In the genomic region with DNA sequence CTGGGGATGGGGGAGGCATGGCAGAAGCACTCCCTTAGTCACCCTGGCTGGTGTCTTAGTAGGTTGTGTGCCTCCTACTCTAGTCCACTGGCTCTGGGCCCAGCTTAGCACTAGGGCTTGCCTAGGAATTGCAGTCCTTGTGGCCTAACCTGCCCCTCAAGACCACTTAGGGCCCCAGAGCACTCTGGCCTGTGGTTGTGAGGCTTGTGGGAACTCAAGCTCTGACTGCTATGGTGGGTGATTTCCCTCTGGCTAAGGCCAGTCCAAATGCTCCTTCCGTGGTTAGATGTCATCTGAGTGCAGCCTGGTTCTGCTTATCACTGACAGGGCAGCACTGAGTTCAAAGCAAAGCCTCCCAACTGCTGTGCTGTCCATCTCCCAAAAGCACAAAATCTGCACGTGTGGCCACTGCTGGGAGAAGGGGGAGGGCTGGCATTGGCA, we compare ENCODE assay signal across 13 cellular contexts. TPM values are rescaled to one million over a fixed set of nuclear protein-coding genes. Genes with fewer than 3 reads are reported as not detected.
DNase-seq lines count a peak whose midpoint lies in the region; ATAC-seq, FAIRE-seq and TF ChIP-seq lines count a peak whose summit lies in the region.
"Had no signal": no experiment of that assay in that cellular context is flagged by ENCODE, and none has a peak within 500 bp of the region (broad histone marks: within the 10 kb centered on the region; RNA-seq: fewer than 3 reads in every experiment).

No MANE protein-coding gene starts in this region.

- H3K36me3 Mint-ChIP-seq in activated CD4-positive, alpha-beta T cell treated with anti-CD3 and anti-CD28 coated beads, Interleukin-2, amount 10 ng/mL, durations not matched to agents 7 days and 5 days (ENCODE audit: low read depth), result no peaks in the 10 kb centered on the region
- H3K36me3 Mint-ChIP-seq in T-helper 2 cell treated with Interferon-gamma antibody and Interleukin-4, amounts not matched to agents 5 μg/mL and 100 μg/mL, for 36 hours (ENCODE audit: low read depth), result no peaks in the 10 kb centered on the region

- intact Hi-C loops in HepG2 (cut with micrococcal nuclease; ENCODE audit: unreplicated experiment), result loop anchor here (2.0 kb wide), 1 partner anchor 19 kb away; no protein-coding TSS in a partner anchor

- H3K4me2 ChIP-seq in HepG2 (ENCODE audit: low read depth, low read length), result no peak overlapping the region

- POLR2A ChIA-PET in HepG2 (lab: Yijun Ruan, JAX), result no interaction called here
- POLR2A ChIA-PET in activated CD4-positive, alpha-beta T cell treated with anti-CD3 and anti-CD28 coated beads, Interleukin-2, amount 10 ng/mL, durations not matched to agents 7 days and 5 days (lab: Charles Lee), result no interaction called here

- TF ChIP-seq CTCF in HepG2 (CRISPR knock-in tag; IDR thresholded peaks at IDR 0.05), result no peak

- H3K9me3 ChIP-seq in HepG2 (ENCODE audit: low read length), result no peaks in the 10 kb centered on the region

- no peak overlapping the region for H3K4me3 ChIP-seq in HepG2 (replicated peaks in 1 of 3; ENCODE audit: insufficient read depth in 1 of 3, low read depth in 2 of 3, low read length in 3 of 3)
- H3K4me3 ChIP-seq: BLaER1 treated with 17β-estradiol and CSF1 and Interleukin-3, amounts not matched to agents 10 nM and 100 nM; skin epidermis had no signal

- peaks cover 4% of the 10 kb centered on the region for H3K9me3 Mint-ChIP-seq in activated CD4-positive, alpha-beta T cell treated with anti-CD3 and anti-CD28 coated beads, Interleukin-2, amount 10 ng/mL, durations not matched to agents 7 days and 5 days
- no peaks in the 10 kb centered on the region for H3K9me3 Mint-ChIP-seq in T-helper 2 cell treated with Interferon-gamma antibody and Interleukin-4, amounts not matched to agents 5 μg/mL and 100 μg/mL, for 36 hours
- H3K9me3 Mint-ChIP-seq: central memory CD8-positive, alpha-beta T cell had no signal

- no peaks in the 10 kb centered on the region for H3K79me2 ChIP-seq in HepG2 (ENCODE audit: insufficient read depth, low read length)

- no TSS peak for BruUV-seq in HepG2 (replicated peaks; lab: Mats Ljungman, UMichigan)

- no peak overlapping the region for H3K4me3 Mint-ChIP-seq in activated CD4-positive, alpha-beta T cell treated with anti-CD3 and anti-CD28 coated beads, Interleukin-2, amount 10 ng/mL, durations not matched to agents 7 days and 5 days
- H3K4me3 Mint-ChIP-seq in T-helper 2 cell treated with Interferon-gamma antibody and Interleukin-4, amounts not matched to agents 5 μg/mL and 100 μg/mL, for 36 hours, result no peak overlapping the region
- H3K4me3 Mint-ChIP-seq: activated CD4-positive, alpha-beta T cell treated with anti-CD3 and anti-CD28 coated beads for 36 hours; central memory CD8-positive, alpha-beta T cell had no signal

- no peak for TF ChIP-seq POLR2A in HepG2 (IDR thresholded peaks at IDR 0.05; ENCODE audit: insufficient read depth in 1 of 2, low read depth in 2 of 2, low read length in 2 of 2)

- H3K4me1 ChIP-seq in HepG2 (ENCODE audit: insufficient read depth, low read length), result no peaks in the 10 kb centered on the region

- no peak for FAIRE-seq in HepG2 (lab: Jason Lieb, UNC)

- WGBS in HepG2 (ENCODE audit: low lambda C conversion rate), result 50% methylated on average over 2 of the region's 2 CpGs

- peak; percentile 15 for DNase-seq in CD1c-positive myeloid dendritic cell (ENCODE audit: extremely low spot score)
- peak; percentile 83 for DNase-seq in amniotic epithelial cell (ENCODE audit: low read depth)
- DNase-seq in HepG2 (ENCODE audit: low spot score), result no peak
- no peak for DNase-seq in ecto neural progenitor cell (ENCODE audit: low spot score)
- DNase-seq in DMS 273 (lab: John Stamatoyannopoulos, UW; ENCODE audit: unreplicated experiment), result no peak
- no peak for DNase-seq in activated CD4-positive, alpha-beta T cell treated with anti-CD3 and anti-CD28 coated beads, Interleukin-2, amount 10 ng/mL, durations not matched to agents 7 days and 5 days
- no peak for DNase-seq in T-helper 2 cell treated with Interferon-gamma antibody and Interleukin-4, amounts not matched to agents 5 μg/mL and 100 μg/mL, for 36 hours (ENCODE audit: low spot score)
- DNase-seq: activated CD4-positive, alpha-beta T cell treated with anti-CD3 and anti-CD28 coated beads for 36 hours; NCI-H524 treated with DMSO at 0.1 percent for 48 hours had no signal

- ATAC-seq in HG02938 (IDR thresholded peaks at IDR 0.05; ENCODE audit: unreplicated experiment) (peak; percentile 59), HepG2 (peak; percentile 38; the same call in 2 of the 3 replicates)
- ATAC-seq: activated CD4-positive, alpha-beta T cell treated with anti-CD3 and anti-CD28 coated beads for 36 hours had no signal

- no peak overlapping the region for H2AFZ ChIP-seq in HepG2 (ENCODE audit: low read length)

- TF ChIP-seq RAD21 in HepG2 (CRISPR knock-in tag; IDR thresholded peaks at IDR 0.05), result no peak

- H3K4me1 Mint-ChIP-seq in activated CD4-positive, alpha-beta T cell treated with anti-CD3 and anti-CD28 coated beads, Interleukin-2, amount 10 ng/mL, durations not matched to agents 7 days and 5 days, result no peaks in the 10 kb centered on the region
- H3K4me1 Mint-ChIP-seq in T-helper 2 cell treated with Interferon-gamma antibody and Interleukin-4, amounts not matched to agents 5 μg/mL and 100 μg/mL, for 36 hours (ENCODE audit: low read depth), result no peaks in the 10 kb centered on the region
- H3K4me1 Mint-ChIP-seq: activated CD4-positive, alpha-beta T cell treated with anti-CD3 and anti-CD28 coated beads for 36 hours; central memory CD8-positive, alpha-beta T cell had no signal

- no peaks in the 10 kb centered on the region for H4K20me1 ChIP-seq in HepG2 (ENCODE audit: insufficient read depth, low read length)
- H4K20me1 ChIP-seq: BLaER1 treated with 17β-estradiol and CSF1 and Interleukin-3, amounts not matched to agents 10 nM and 100 nM had no signal

- no peak for TF ChIP-seq EP300 in HepG2 (IDR thresholded peaks at IDR 0.05; ENCODE audit: low read depth in 2 of 2, low read length in 2 of 2)
- TF ChIP-seq EP300 in HepG2 (CRISPR knock-in tag; IDR thresholded peaks at IDR 0.05; ENCODE audit: borderline replicate concordance), result no peak

- no peak overlapping the region for H3K27ac Mint-ChIP-seq in activated CD4-positive, alpha-beta T cell treated with anti-CD3 and anti-CD28 coated beads, Interleukin-2, amount 10 ng/mL, durations not matched to agents 7 days and 5 days
- H3K27ac Mint-ChIP-seq in T-helper 2 cell treated with Interferon-gamma antibody and Interleukin-4, amounts not matched to agents 5 μg/mL and 100 μg/mL, for 36 hours, result no peak overlapping the region
- H3K27ac Mint-ChIP-seq: activated CD4-positive, alpha-beta T cell treated with anti-CD3 and anti-CD28 coated beads for 36 hours had no signal

- no peak overlapping the region for H3K27ac ChIP-seq in HepG2 (ENCODE audit: extremely low read length, insufficient read depth, low read length)
- H3K27ac ChIP-seq: BLaER1 treated with 17β-estradiol and CSF1 and Interleukin-3, amounts not matched to agents 10 nM and 100 nM; skin epidermis had no signal

- H3K36me3 ChIP-seq in HepG2 (replicated peaks in 1 of 2; ENCODE audit: control insufficient read depth in 1 of 2, insufficient read depth in 2 of 2, low read length in 2 of 2), result no peaks in the 10 kb centered on the region
- H3K36me3 ChIP-seq: BLaER1 treated with 17β-estradiol and CSF1 and Interleukin-3, amounts not matched to agents 10 nM and 100 nM had no signal

- H3K9ac ChIP-seq in HepG2 (ENCODE audit: insufficient read depth, low read depth, low read length), result no peak overlapping the region
- H3K9ac ChIP-seq: BLaER1 treated with 17β-estradiol and CSF1 and Interleukin-3, amounts not matched to agents 10 nM and 100 nM had no signal

- CTCF ChIA-PET in HepG2 (lab: Yijun Ruan, JAX; ENCODE audit: low intra/inter-chr PET ratio, low total read pairs), result no interaction called here
- CTCF ChIA-PET in activated CD4-positive, alpha-beta T cell treated with anti-CD3 and anti-CD28 coated beads, Interleukin-2, amount 10 ng/mL, durations not matched to agents 7 days and 5 days (lab: Charles Lee), result no interaction called here

- peaks cover 4% of the 10 kb centered on the region for H3K27me3 Mint-ChIP-seq in activated CD4-positive, alpha-beta T cell treated with anti-CD3 and anti-CD28 coated beads, Interleukin-2, amount 10 ng/mL, durations not matched to agents 7 days and 5 days
- H3K27me3 Mint-ChIP-seq in T-helper 2 cell treated with Interferon-gamma antibody and Interleukin-4, amounts not matched to agents 5 μg/mL and 100 μg/mL, for 36 hours (ENCODE audit: low read depth), result peaks cover 2% of the 10 kb centered on the region

- in situ Hi-C loops in HepG2 (cut with HindIII; ENCODE audit: extremely low pct_ligation_motif_present, low pct_unique_long_range_greater_than_20kb), result no loop called here

- no peaks in the 10 kb centered on the region for H3K27me3 ChIP-seq in HepG2 (ENCODE audit: control insufficient read depth in 1 of 2, insufficient read depth in 2 of 2, low read length in 2 of 2)

RNA-seq across cellular contexts. Expression of a gene that starts 20.2 kb away (rescaled TPM):
- total RNA-seq in HepG2 (2016; rRNA removed; fragmentation: Illumina TruSeq; extraction: Trizol), result 4.6 and 5.3 TPM in 2 replicates
- total RNA-seq in HepG2 (2016; cell fraction: cytosol; rRNA removed; fragmentation: Illumina TruSeq; extraction: Trizol; ENCODE audit: low read depth), result 9.9 and 11.4 TPM in 2 replicates
- total RNA-seq in HepG2 (2016; cell fraction: insoluble cytoplasmic fraction; rRNA removed; fragmentation: Illumina TruSeq; extraction: Trizol), result 4.6 and 5.5 TPM in 2 replicates
- total RNA-seq in HepG2 (2016; cell fraction: membrane; rRNA removed; fragmentation: Illumina TruSeq; extraction: Trizol), result 4.0 and 5.2 TPM in 2 replicates
- 7.1 and 8.1 TPM in 2 replicates for total RNA-seq in HepG2 (2016; cell fraction: nucleus; rRNA removed; fragmentation: Illumina TruSeq; extraction: Trizol)
- polyA plus RNA-seq in HepG2 (2011; rRNA removed), result 4.7 and 6.6 TPM in 2 replicates
- 2.0 and 2.4 TPM in 2 replicates for polyA plus RNA-seq in HepG2 (2011; cell fraction: cytosol; rRNA removed)
- polyA plus RNA-seq in HepG2 (2011; cell fraction: nucleus; rRNA removed), result 6.0 and 6.1 TPM in 2 replicates
- polyA plus RNA-seq in HepG2 (2012), result 4.3 and 6.2 TPM in 2 replicates
- polyA plus RNA-seq in HepG2 (2016; cell fraction: cytosol; fragmentation: Illumina TruSeq; extraction: Trizol; ENCODE audit: low read depth), result 0.24 and 0.28 TPM in 2 replicates
- 1.4 and 2.2 TPM in 2 replicates for polyA plus RNA-seq in HepG2 (2016; cell fraction: insoluble cytoplasmic fraction; fragmentation: Illumina TruSeq; extraction: Trizol; ENCODE audit: low read depth)
- 0.51 and 0.76 TPM in 2 replicates for polyA plus RNA-seq in HepG2 (2016; cell fraction: membrane; fragmentation: Illumina TruSeq; extraction: Trizol; ENCODE audit: low read depth)
- 2.9 and 3.8 TPM in 2 replicates for polyA plus RNA-seq in HepG2 (2016; cell fraction: nucleus; fragmentation: Illumina TruSeq; extraction: Trizol; ENCODE audit: insufficient read depth, low read depth)
- 6.9 and 9.3 TPM in 2 replicates for polyA minus RNA-seq in HepG2 (2011; rRNA and poly(A)+ RNA removed; ENCODE audit: low replicate concordance)
- 13.8 and 18.8 TPM in 2 replicates for polyA minus RNA-seq in HepG2 (2011; cell fraction: cytosol; rRNA and poly(A)+ RNA removed)
- 42.7 and 45.4 TPM in 2 replicates for polyA minus RNA-seq in HepG2 (2011; cell fraction: nucleus; rRNA and poly(A)+ RNA removed)
- under 1 TPM; 0.17 to 0.22 TPM for total RNA-seq in activated CD4-positive, alpha-beta T cell treated with anti-CD3 and anti-CD28 coated beads, Interleukin-2, amount 10 ng/mL, durations not matched to agents 7 days and 5 days

Comparison
In these comparisons a context has a peak if more than half of its experiments do, and no peak if none do; other contexts are left out.
1. DNase-seq: peak in CD1c-positive myeloid dendritic cell (single experiment) and amniotic epithelial cell (single experiment); none in HepG2 (single experiment), ecto neural progenitor cell (single experiment), DMS 273 (single experiment), activated CD4-positive, alpha-beta T cell treated with anti-CD3 and anti-CD28 coated beads, Interleukin-2, amount 10 ng/mL, durations not matched to agents 7 days and 5 days (single experiment) and T-helper 2 cell treated with Interferon-gamma antibody and Interleukin-4, amounts not matched to agents 5 μg/mL and 100 μg/mL, for 36 hours (single experiment).